Comparison of ENCODE assay signal across 2 cellular contexts in the genomic region with DNA sequence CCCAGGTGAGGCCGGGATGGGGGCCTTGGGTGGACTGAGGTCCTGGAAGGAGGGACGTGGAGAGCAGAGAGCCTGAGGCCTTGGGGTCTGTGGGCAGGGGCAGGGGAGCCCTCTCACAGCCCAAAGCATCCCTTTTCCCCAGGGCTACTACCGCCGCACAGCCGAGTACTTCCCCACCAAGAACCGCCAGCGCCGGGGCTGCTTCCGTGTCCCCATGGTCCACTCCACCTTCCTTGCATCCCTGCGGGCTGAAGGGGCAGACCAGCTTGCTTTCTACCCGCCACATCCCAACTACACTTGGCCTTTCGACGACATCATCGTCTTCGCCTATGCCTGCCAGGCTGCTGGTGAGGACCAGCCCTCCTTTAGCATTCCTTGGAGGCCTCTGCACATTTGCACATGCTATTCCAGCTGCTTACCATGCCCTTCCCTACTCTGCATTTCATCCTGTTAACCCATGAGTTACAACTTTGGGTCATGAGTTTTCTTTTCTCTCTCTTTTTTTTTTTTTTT.
TF ChIP-seq lines count a peak whose summit lies in the region.

No MANE protein-coding gene starts in this region.

TF ChIP-seq in HEK293, 187 proteins besides CTCF, POLR2A, EP300 and RAD21:
- TF ChIP-seq, protein P1, sequence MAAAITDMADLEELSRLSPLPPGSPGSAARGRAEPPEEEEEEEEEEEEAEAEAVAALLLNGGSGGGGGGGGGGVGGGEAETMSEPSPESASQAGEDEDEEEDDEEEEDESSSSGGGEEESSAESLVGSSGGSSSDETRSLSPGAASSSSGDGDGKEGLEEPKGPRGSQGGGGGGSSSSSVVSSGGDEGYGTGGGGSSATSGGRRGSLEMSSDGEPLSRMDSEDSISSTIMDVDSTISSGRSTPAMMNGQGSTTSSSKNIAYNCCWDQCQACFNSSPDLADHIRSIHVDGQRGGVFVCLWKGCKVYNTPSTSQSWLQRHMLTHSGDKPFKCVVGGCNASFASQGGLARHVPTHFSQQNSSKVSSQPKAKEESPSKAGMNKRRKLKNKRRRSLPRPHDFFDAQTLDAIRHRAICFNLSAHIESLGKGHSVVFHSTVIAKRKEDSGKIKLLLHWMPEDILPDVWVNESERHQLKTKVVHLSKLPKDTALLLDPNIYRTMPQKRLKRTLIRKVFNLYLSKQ (tag by site-specific recombination; IDR thresholded peaks at IDR 0.05; ENCODE audit: borderline replicate concordance): no peak
- peak; percentile 54 for TF ChIP-seq ZNF623 (tag by site-specific recombination; IDR thresholded peaks at IDR 0.05)
- peak; percentile 16; the same call in 1 of the 2 replicates for TF ChIP-seq ATF2 (tag by site-specific recombination; IDR thresholded peaks at IDR 0.05; ENCODE audit: low read depth)

TF ChIP-seq in K562, 482 proteins besides CTCF, POLR2A, EP300 and RAD21:
- TF ChIP-seq ZNF551 (CRISPR knock-in tag; IDR thresholded peaks at IDR 0.05): no peak
- TF ChIP-seq, protein P2, sequence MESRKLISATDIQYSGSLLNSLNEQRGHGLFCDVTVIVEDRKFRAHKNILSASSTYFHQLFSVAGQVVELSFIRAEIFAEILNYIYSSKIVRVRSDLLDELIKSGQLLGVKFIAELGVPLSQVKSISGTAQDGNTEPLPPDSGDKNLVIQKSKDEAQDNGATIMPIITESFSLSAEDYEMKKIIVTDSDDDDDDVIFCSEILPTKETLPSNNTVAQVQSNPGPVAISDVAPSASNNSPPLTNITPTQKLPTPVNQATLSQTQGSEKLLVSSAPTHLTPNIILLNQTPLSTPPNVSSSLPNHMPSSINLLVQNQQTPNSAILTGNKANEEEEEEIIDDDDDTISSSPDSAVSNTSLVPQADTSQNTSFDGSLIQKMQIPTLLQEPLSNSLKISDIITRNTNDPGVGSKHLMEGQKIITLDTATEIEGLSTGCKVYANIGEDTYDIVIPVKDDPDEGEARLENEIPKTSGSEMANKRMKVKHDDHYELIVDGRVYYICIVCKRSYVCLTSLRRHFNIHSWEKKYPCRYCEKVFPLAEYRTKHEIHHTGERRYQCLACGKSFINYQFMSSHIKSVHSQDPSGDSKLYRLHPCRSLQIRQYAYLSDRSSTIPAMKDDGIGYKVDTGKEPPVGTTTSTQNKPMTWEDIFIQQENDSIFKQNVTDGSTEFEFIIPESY (CRISPR knock-in tag; IDR thresholded peaks at IDR 0.05): peak; percentile 66
